ENCODE assay signal across 29 cellular contexts in genomic region chr7:157862731-157863130, GRCh38.
"Had no signal": no experiment of that assay in that cellular context is flagged by ENCODE, and none has a peak within 500 bp of the region (broad histone marks: within the 10 kb centered on the region; RNA-seq: fewer than 3 reads in every experiment).

No MANE protein-coding gene starts in this region.

- H3K36me3 ChIP-seq: neural progenitor cell, ovary, right lobe of liver, sigmoid colon, thoracic aorta, thyroid gland, tibial nerve, upper lobe of left lung, vagina had no signal

- H3K36me3 Mint-ChIP-seq: naive B cell; naive thymus-derived CD8-positive, alpha-beta T cell; natural killer cell treated with Interleukin-12 subunit alpha and Interleukin-12 subunit beta and Interleukin-15 and Interleukin-18, amount 100 ng/mL, for 72 hours; stimulated activated memory B cell treated with anti-CD40 and anti-IgM and Interleukin-4, amounts not matched to agents 10 μg/mL and 1 μg/mL and 100 μg/mL, for 72 hours had no signal

- H3K27ac ChIP-seq: neural progenitor cell, neutrophil, ovary, parathyroid adenoma, psoas muscle, right lobe of liver, sigmoid colon, thoracic aorta, thyroid gland, tibial nerve, upper lobe of left lung, vagina had no signal

- H3K4me3 ChIP-seq: neural progenitor cell, ovary, psoas muscle, right lobe of liver, sigmoid colon, thoracic aorta, thyroid gland, tibial nerve, upper lobe of left lung, vagina had no signal

- H3K4me1 ChIP-seq: parathyroid adenoma, psoas muscle, right lobe of liver, sigmoid colon, thyroid gland, tibial nerve, upper lobe of left lung, vagina had no signal

- H3K4me1 Mint-ChIP-seq: naive B cell; stimulated activated memory B cell treated with anti-CD40 and anti-IgM and Interleukin-4, amounts not matched to agents 10 μg/mL and 1 μg/mL and 100 μg/mL, for 72 hours had no signal

- H3K27ac Mint-ChIP-seq: naive B cell; natural killer cell treated with Interleukin-12 subunit alpha and Interleukin-12 subunit beta and Interleukin-15 and Interleukin-18, amount 100 ng/mL, for 72 hours; neural progenitor cell; progenitor cell of endocrine pancreas; stimulated activated memory B cell treated with anti-CD40 and anti-IgM and Interleukin-4, amounts not matched to agents 10 μg/mL and 1 μg/mL and 100 μg/mL, for 72 hours; stimulated activated naive CD8-positive, alpha-beta T cell treated with anti-CD3 and anti-CD28 coated beads, Interleukin-15, amount 100 ng/mL, for 72 hours had no signal

- H3K27me3 ChIP-seq: neural progenitor cell, neutrophil, ovary, right lobe of liver, sigmoid colon, thyroid gland, tibial nerve, upper lobe of left lung, vagina had no signal

- H3K9me3 Mint-ChIP-seq: natural killer cell treated with Interleukin-12 subunit alpha and Interleukin-12 subunit beta and Interleukin-15 and Interleukin-18, amount 100 ng/mL, for 72 hours; stimulated activated memory B cell treated with anti-CD40 and anti-IgM and Interleukin-4, amounts not matched to agents 10 μg/mL and 1 μg/mL and 100 μg/mL, for 72 hours had no signal

- H3K27me3 Mint-ChIP-seq: naive B cell; naive thymus-derived CD8-positive, alpha-beta T cell; natural killer cell treated with Interleukin-12 subunit alpha and Interleukin-12 subunit beta and Interleukin-15 and Interleukin-18, amount 100 ng/mL, for 72 hours; stimulated activated memory B cell treated with anti-CD40 and anti-IgM and Interleukin-4, amounts not matched to agents 10 μg/mL and 1 μg/mL and 100 μg/mL, for 72 hours; stimulated activated naive CD8-positive, alpha-beta T cell treated with anti-CD3 and anti-CD28 coated beads, Interleukin-15, amount 100 ng/mL, for 72 hours had no signal

- H3K9me3 ChIP-seq: neutrophil, ovary, psoas muscle, right lobe of liver, sigmoid colon, thoracic aorta, thyroid gland, upper lobe of left lung, vagina had no signal

- ATAC-seq: naive thymus-derived CD8-positive, alpha-beta T cell; natural killer cell treated with Interleukin-12 subunit alpha and Interleukin-12 subunit beta and Interleukin-15 and Interleukin-18, amount 100 ng/mL, for 72 hours; psoas muscle; right cardiac atrium; right lobe of liver; stimulated activated memory B cell treated with anti-CD40 and anti-IgM and Interleukin-4, amounts not matched to agents 10 μg/mL and 1 μg/mL and 100 μg/mL, for 72 hours; stimulated activated naive CD8-positive, alpha-beta T cell treated with anti-CD3 and anti-CD28 coated beads, Interleukin-15, amount 100 ng/mL, for 72 hours; stimulated activated naive CD8-positive, alpha-beta T cell treated with anti-CD3 and anti-CD28 coated beads, Interleukin-15, Interleukin-2, amounts not matched to agents 100 U/mL and 50 U/mL, for 24 hours had no signal

- DNase-seq: naive B cell; naive thymus-derived CD8-positive, alpha-beta T cell; nucleus accumbens; ovary; psoas muscle; right cardiac atrium; right lobe of liver; sigmoid colon; small intestine; stimulated activated CD4-positive, alpha-beta T cell treated with anti-CD3 and anti-CD28 coated beads, Interleukin-12 subunit alpha, Interleukin-12 subunit beta, amount 100 ng/mL, for 4 hours; stimulated activated CD4-positive, alpha-beta T cell treated with anti-CD3 and anti-CD28 coated beads, Interleukin-1b, Interleukin-23, amount 100 ng/mL, for 48 hours; stimulated activated CD4-positive, alpha-beta T cell treated with anti-CD3 and anti-CD28 coated beads, Interleukin-4, amount 100 ng/mL, for 1 hour; stimulated activated CD4-positive, alpha-beta T cell treated with anti-CD3 and anti-CD28 coated beads, Interleukin-4, amount 100 ng/mL, for 4 hours; stimulated activated CD8-positive, alpha-beta memory T cell treated with anti-CD3 and anti-CD28 coated beads, Interleukin-4, amount 100 ng/mL, for 48 hours; stimulated activated naive CD4-positive, alpha-beta T cell; stimulated activated naive CD8-positive, alpha-beta T cell treated with anti-CD3 and anti-CD28 coated beads, Interleukin-15, amount 100 ng/mL, for 72 hours; stimulated activated naive CD8-positive, alpha-beta T cell treated with anti-CD3 and anti-CD28 coated beads, Interleukin-15, Interleukin-2, amounts not matched to agents 100 U/mL and 50 U/mL, for 24 hours; thyroid gland; trophoblast cell had no signal

- H3K4me3 Mint-ChIP-seq: naive thymus-derived CD8-positive, alpha-beta T cell; natural killer cell treated with Interleukin-12 subunit alpha and Interleukin-12 subunit beta and Interleukin-15 and Interleukin-18, amount 100 ng/mL, for 72 hours; neural progenitor cell; stimulated activated memory B cell treated with anti-CD40 and anti-IgM and Interleukin-4, amounts not matched to agents 10 μg/mL and 1 μg/mL and 100 μg/mL, for 72 hours; stimulated activated naive CD8-positive, alpha-beta T cell treated with anti-CD3 and anti-CD28 coated beads, Interleukin-15, amount 100 ng/mL, for 72 hours had no signal
